Comparison of ENCODE assay signal across 8 cellular contexts in the genomic region with DNA sequence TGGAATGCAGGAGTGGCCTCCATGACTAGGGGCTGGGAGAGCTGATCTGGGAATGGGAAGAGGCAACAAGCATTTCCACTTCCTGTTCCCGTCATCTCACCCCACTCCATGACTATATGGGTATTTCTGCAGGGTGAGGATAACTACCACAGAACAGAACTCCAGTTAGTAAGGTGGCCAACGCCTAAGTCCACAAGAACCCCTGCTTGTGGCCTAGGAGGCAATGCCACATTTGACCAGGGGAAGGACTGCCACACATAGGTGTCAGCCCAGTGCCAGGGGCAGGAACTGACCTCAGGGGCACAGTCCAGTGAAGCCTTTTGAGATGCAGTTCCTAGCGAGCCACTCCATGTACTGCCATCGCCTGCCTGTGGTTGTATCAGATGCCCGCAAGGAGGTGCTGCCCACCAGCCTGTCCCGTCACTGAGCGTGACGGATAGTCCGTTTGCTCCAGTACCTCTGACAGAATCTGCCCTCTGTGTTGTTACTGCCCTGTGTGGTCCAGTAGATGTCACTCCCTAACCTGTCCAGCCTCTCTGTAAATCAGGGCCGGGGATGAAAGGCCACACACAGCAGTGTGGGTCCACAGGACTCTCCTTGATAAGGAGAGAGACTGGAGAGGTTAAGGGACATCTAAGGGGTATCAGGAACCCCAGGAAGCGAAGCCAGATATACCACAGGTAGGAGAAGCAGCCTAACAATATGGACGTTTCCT. TPM values are rescaled to one million over a fixed set of nuclear protein-coding genes. Genes with fewer than 3 reads are reported as not detected.
DNase-seq lines count a peak whose midpoint lies in the region; ATAC-seq and TF ChIP-seq lines count a peak whose summit lies in the region.

No MANE protein-coding gene starts in this region.

- H3K4me2 ChIP-seq in GM23248 (ENCODE audit: unreplicated experiment) (peak overlapping the region; percentile 23), osteoblast (ENCODE audit: insufficient read depth, low read length) (peak overlapping the region; percentile 52)

- TF ChIP-seq CTCF in fibroblast of villous mesenchyme (IDR thresholded peaks at IDR 0.05; ENCODE audit: insufficient read depth, low read depth, low read length): peak; percentile 78
- peak; percentile 84 for TF ChIP-seq CTCF in osteoblast (IDR thresholded peaks at IDR 0.05; ENCODE audit: extremely low read depth, low read depth, low read length)

- H3K9ac ChIP-seq in GM23248: no peak overlapping the region

- no peaks in the 10 kb centered on the region for H3K27me3 ChIP-seq in GM23248 (replicated peaks; ENCODE audit: insufficient read depth)
- H3K27me3 ChIP-seq in osteoblast (ENCODE audit: insufficient read depth, low read length): no peaks in the 10 kb centered on the region

- H3K9me2 ChIP-seq in GM23248 (ENCODE audit: insufficient read depth): no peaks in the 10 kb centered on the region

- no peak for ATAC-seq in GM21367 (IDR thresholded peaks at IDR 0.05; ENCODE audit: unreplicated experiment)

- H3F3A ChIP-seq in GM23248 (ENCODE audit: insufficient read depth): no peaks in the 10 kb centered on the region

- H3K36me3 ChIP-seq in GM23248 (ENCODE audit: low read depth) (no peaks in the 10 kb centered on the region), osteoblast (ENCODE audit: insufficient read depth, low read length) (no peaks in the 10 kb centered on the region)

- H3K4me3 ChIP-seq in GM23248: no peak overlapping the region
- H3K4me3 ChIP-seq in fibroblast of villous mesenchyme (ENCODE audit: low read depth, low read length): no peak overlapping the region
- no peak overlapping the region for H3K4me3 ChIP-seq in osteoblast (ENCODE audit: insufficient read depth, low read length)

- no peak overlapping the region for H3K27ac ChIP-seq in GM23248
- no peak overlapping the region for H3K27ac ChIP-seq in osteoblast (ENCODE audit: low read depth, low read length)

- no peaks in the 10 kb centered on the region for H4K20me1 ChIP-seq in GM23248 (ENCODE audit: insufficient read depth)
- no peaks in the 10 kb centered on the region for H4K20me1 ChIP-seq in osteoblast (ENCODE audit: insufficient read depth, low read length)

- H3K4me1 ChIP-seq in GM23248 (ENCODE audit: insufficient read depth) (peaks cover 5% of the 10 kb centered on the region), osteoblast (ENCODE audit: insufficient read depth, low read length) (peaks cover 9% of the 10 kb centered on the region)

- H3K79me2 ChIP-seq in GM23248 (ENCODE audit: insufficient read depth) (peaks cover 13% of the 10 kb centered on the region), osteoblast (ENCODE audit: insufficient read depth, low read length) (peaks cover 15% of the 10 kb centered on the region)

- DNase-seq in Ammon's horn (ENCODE audit: low spot score) (peak; percentile 76), GM23248 (peak; percentile 87), NCI-H69 (lab: John Stamatoyannopoulos, UW) (peak; percentile 77), activated T-cell treated with anti-CD3 and anti-CD28 coated beads for 4 hours (peak; percentile 9), fibroblast of villous mesenchyme (ENCODE audit: low read depth) (peak; percentile 58), osteoblast (ENCODE audit: insufficient read length, low spot score, missing footprints) (peak; percentile 83), SW 1271 (lab: John Stamatoyannopoulos, UW) (no peak)

- H2AFZ ChIP-seq in GM23248 (peak overlapping the region; percentile 65), osteoblast (ENCODE audit: low read length) (peak overlapping the region; percentile 54)

- in situ Hi-C loops in GM23248 (cut with MboI): no loop called here

- 20 to 22% methylated on average over 12 of the region's 12 CpGs for WGBS in GM23248 (ENCODE audit: low coverage in 1 of 2, low lambda C conversion rate in 2 of 2, missing lambda C conversion rate in 2 of 2), 2 experiments

- H3K9me3 ChIP-seq in GM23248 (ENCODE audit: low read depth) (no peaks in the 10 kb centered on the region), osteoblast (ENCODE audit: low read depth, low read length) (no peaks in the 10 kb centered on the region)

RNA-seq across cellular contexts. Expression of a gene that starts 3.5 kb away (rescaled TPM):
- total RNA-seq in GM23248 (2014; rRNA removed; shearing (Covaris generic)): 25.3 and 26.4 TPM in 2 replicates
- polyA plus RNA-seq in GM23248 (2016; fragmentation: Nextera tagmentation; extraction: Ambion mirVana): 22.2 and 23.8 TPM in 2 replicates
- total RNA-seq in fibroblast of villous mesenchyme: 18.0 and 30.7 TPM in 2 replicates
- 24.5 and 31.8 TPM in 2 replicates for total RNA-seq in osteoblast

RNA-seq across cellular contexts. Expression of a gene that starts 12.2 kb away (rescaled TPM):
- total RNA-seq in GM23248 (2014; rRNA removed; shearing (Covaris generic)): not detected in 2 replicates
- not detected in 2 replicates for polyA plus RNA-seq in GM23248 (2016; fragmentation: Nextera tagmentation; extraction: Ambion mirVana)
- total RNA-seq in fibroblast of villous mesenchyme (not detected in 2 replicates), osteoblast (not detected in 2 replicates)

RNA-seq across cellular contexts. Expression of a gene that starts 34.8 kb away (rescaled TPM):
- not detected in 2 replicates for total RNA-seq in GM23248 (2014; rRNA removed; shearing (Covaris generic))
- polyA plus RNA-seq in GM23248 (2016; fragmentation: Nextera tagmentation; extraction: Ambion mirVana): not detected in 2 replicates
- total RNA-seq in fibroblast of villous mesenchyme (under 0.01 and 2.9 TPM in 2 replicates), osteoblast (under 0.01 and 0.36 TPM in 2 replicates)

RNA-seq across cellular contexts. Expression of a gene that starts 43.3 kb away (rescaled TPM):
- total RNA-seq in GM23248 (2014; rRNA removed; shearing (Covaris generic)): 66.3 and 78.4 TPM in 2 replicates
- 106 and 107 TPM in 2 replicates for polyA plus RNA-seq in GM23248 (2016; fragmentation: Nextera tagmentation; extraction: Ambion mirVana)
- total RNA-seq in fibroblast of villous mesenchyme (110 and 130 TPM in 2 replicates), osteoblast (142 and 164 TPM in 2 replicates)

RNA-seq across cellular contexts. Expression of a gene that starts 43.6 kb away (rescaled TPM):
- total RNA-seq in GM23248 (2014; rRNA removed; shearing (Covaris generic)): not detected in 2 replicates
- not detected in 2 replicates for polyA plus RNA-seq in GM23248 (2016; fragmentation: Nextera tagmentation; extraction: Ambion mirVana)
- total RNA-seq in fibroblast of villous mesenchyme: not detected in 2 replicates
- total RNA-seq in osteoblast: not detected in 2 replicates

Comparison
In these comparisons a context has a peak if more than half of its experiments do, and no peak if none do; other contexts are left out.
1. DNase-seq: peak in Ammon's horn (single experiment), GM23248 (single experiment), NCI-H69 (single experiment), activated T-cell treated with anti-CD3 and anti-CD28 coated beads for 4 hours (single experiment), fibroblast of villous mesenchyme (single experiment) and osteoblast (single experiment); none in SW 1271 (0 of 2).